2 cellular contexts compared by ENCODE assay signal in the genomic region with DNA sequence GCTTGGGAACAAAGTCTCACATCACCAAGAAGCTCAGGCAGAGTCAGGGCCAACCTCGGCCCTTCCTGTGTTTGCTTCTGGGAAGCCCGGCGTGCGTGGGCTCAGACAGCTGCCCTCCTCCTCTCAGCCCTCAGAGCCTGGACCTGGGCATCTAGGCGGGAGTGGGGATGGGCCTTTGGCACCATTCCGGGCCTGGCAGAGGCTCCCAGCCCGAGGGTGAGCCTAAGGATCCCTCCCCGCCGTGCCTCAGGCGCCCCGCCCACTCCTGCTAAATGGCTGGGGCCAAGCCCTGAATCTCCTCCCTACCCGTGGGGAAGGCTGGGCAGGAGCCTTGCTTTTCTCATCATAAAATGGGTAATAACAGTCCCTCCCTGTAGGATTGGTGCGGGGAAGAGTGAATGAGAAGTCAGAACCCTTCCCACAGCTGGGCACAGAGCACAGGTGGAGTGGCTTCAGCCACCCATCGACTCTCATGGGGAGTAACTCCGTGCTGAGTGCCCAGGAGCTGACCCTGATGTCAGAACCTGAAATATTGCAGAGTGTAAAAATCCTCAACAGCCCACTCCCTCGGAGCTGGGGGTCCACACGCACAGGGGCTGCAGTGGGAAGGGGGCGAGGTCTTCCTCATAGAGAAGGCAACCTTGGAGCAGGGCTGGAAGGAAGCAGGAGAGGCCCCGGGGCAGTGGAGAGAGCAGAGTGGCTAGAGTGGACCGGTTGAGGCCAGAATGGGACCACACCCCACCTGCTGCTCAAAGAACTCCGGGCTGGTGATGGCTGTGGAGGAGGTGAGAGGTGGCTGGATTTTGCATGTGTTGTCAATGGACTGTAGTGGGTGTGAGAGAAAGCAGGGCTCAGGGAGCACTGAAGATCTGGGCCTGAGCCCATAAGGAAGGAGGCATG.
TF ChIP-seq lines count a peak whose summit lies in the region.

No MANE protein-coding gene starts in this region.

TF ChIP-seq in H1, 55 proteins besides CTCF, POLR2A, EP300 and RAD21:
- TF ChIP-seq, protein P1, sequence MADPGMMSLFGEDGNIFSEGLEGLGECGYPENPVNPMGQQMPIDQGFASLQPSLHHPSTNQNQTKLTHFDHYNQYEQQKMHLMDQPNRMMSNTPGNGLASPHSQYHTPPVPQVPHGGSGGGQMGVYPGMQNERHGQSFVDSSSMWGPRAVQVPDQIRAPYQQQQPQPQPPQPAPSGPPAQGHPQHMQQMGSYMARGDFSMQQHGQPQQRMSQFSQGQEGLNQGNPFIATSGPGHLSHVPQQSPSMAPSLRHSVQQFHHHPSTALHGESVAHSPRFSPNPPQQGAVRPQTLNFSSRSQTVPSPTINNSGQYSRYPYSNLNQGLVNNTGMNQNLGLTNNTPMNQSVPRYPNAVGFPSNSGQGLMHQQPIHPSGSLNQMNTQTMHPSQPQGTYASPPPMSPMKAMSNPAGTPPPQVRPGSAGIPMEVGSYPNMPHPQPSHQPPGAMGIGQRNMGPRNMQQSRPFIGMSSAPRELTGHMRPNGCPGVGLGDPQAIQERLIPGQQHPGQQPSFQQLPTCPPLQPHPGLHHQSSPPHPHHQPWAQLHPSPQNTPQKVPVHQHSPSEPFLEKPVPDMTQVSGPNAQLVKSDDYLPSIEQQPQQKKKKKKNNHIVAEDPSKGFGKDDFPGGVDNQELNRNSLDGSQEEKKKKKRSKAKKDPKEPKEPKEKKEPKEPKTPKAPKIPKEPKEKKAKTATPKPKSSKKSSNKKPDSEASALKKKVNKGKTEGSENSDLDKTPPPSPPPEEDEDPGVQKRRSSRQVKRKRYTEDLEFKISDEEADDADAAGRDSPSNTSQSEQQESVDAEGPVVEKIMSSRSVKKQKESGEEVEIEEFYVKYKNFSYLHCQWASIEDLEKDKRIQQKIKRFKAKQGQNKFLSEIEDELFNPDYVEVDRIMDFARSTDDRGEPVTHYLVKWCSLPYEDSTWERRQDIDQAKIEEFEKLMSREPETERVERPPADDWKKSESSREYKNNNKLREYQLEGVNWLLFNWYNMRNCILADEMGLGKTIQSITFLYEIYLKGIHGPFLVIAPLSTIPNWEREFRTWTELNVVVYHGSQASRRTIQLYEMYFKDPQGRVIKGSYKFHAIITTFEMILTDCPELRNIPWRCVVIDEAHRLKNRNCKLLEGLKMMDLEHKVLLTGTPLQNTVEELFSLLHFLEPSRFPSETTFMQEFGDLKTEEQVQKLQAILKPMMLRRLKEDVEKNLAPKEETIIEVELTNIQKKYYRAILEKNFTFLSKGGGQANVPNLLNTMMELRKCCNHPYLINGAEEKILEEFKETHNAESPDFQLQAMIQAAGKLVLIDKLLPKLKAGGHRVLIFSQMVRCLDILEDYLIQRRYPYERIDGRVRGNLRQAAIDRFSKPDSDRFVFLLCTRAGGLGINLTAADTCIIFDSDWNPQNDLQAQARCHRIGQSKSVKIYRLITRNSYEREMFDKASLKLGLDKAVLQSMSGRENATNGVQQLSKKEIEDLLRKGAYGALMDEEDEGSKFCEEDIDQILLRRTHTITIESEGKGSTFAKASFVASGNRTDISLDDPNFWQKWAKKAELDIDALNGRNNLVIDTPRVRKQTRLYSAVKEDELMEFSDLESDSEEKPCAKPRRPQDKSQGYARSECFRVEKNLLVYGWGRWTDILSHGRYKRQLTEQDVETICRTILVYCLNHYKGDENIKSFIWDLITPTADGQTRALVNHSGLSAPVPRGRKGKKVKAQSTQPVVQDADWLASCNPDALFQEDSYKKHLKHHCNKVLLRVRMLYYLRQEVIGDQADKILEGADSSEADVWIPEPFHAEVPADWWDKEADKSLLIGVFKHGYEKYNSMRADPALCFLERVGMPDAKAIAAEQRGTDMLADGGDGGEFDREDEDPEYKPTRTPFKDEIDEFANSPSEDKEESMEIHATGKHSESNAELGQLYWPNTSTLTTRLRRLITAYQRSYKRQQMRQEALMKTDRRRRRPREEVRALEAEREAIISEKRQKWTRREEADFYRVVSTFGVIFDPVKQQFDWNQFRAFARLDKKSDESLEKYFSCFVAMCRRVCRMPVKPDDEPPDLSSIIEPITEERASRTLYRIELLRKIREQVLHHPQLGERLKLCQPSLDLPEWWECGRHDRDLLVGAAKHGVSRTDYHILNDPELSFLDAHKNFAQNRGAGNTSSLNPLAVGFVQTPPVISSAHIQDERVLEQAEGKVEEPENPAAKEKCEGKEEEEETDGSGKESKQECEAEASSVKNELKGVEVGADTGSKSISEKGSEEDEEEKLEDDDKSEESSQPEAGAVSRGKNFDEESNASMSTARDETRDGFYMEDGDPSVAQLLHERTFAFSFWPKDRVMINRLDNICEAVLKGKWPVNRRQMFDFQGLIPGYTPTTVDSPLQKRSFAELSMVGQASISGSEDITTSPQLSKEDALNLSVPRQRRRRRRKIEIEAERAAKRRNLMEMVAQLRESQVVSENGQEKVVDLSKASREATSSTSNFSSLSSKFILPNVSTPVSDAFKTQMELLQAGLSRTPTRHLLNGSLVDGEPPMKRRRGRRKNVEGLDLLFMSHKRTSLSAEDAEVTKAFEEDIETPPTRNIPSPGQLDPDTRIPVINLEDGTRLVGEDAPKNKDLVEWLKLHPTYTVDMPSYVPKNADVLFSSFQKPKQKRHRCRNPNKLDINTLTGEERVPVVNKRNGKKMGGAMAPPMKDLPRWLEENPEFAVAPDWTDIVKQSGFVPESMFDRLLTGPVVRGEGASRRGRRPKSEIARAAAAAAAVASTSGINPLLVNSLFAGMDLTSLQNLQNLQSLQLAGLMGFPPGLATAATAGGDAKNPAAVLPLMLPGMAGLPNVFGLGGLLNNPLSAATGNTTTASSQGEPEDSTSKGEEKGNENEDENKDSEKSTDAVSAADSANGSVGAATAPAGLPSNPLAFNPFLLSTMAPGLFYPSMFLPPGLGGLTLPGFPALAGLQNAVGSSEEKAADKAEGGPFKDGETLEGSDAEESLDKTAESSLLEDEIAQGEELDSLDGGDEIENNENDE (IDR thresholded peaks at IDR 0.05; ENCODE audit: insufficient replicate concordance, low read length), result no peak
- TF ChIP-seq SRF (IDR thresholded peaks at IDR 0.05; ENCODE audit: low read depth, low read length) (no peak), GABPA (IDR thresholded peaks at IDR 0.05; ENCODE audit: borderline replicate concordance, insufficient read depth, low read length) (no peak), SAP30 (IDR thresholded peaks at IDR 0.05; ENCODE audit: insufficient read depth, insufficient replicate concordance, low read length) (no peak), BRCA1 (IDR thresholded peaks at IDR 0.05; ENCODE audit: low read depth, low read length) (no peak), CHD1 (IDR thresholded peaks at IDR 0.05; ENCODE audit: low read depth, low read length) (no peak), BCL11A (IDR thresholded peaks at IDR 0.05; ENCODE audit: low read depth in 2 of 2, low read length in 2 of 2) (no peak), FOSL1 (IDR thresholded peaks at IDR 0.05; ENCODE audit: insufficient read depth, low read depth, low read length) (no peak)

TF ChIP-seq in GM12891, 5 proteins besides CTCF, POLR2A, EP300 and RAD21:
- no peak for TF ChIP-seq POLR2AphosphoS5 (IDR thresholded peaks at IDR 0.05; ENCODE audit: low read depth, low read length)
- no peak for TF ChIP-seq PAX5 (IDR thresholded peaks at IDR 0.05; ENCODE audit: insufficient read depth, low read length, severe bottlenecking)
- TF ChIP-seq POU2F2 (IDR thresholded peaks at IDR 0.05; ENCODE audit: low read depth, low read length), result no peak
- TF ChIP-seq TAF1 (IDR thresholded peaks at IDR 0.05; ENCODE audit: low read depth, low read length), result no peak
- TF ChIP-seq SPI1 (IDR thresholded peaks at IDR 0.05; ENCODE audit: low read depth, low read length), result no peak
